Comparison of ENCODE assay signal across 9 cellular contexts in genomic region chr14:104926619-104927431, GRCh38. TPM values are rescaled to one million over a fixed set of nuclear protein-coding genes. Genes with fewer than 3 reads are reported as not detected.
DNase-seq lines count a peak whose midpoint lies in the region; ATAC-seq and TF ChIP-seq lines count a peak whose summit lies in the region.
"Had no signal": no experiment of that assay in that cellular context is flagged by ENCODE, and none has a peak within 500 bp of the region (broad histone marks: within the 10 kb centered on the region; RNA-seq: fewer than 3 reads in every experiment).

No MANE protein-coding gene starts in this region.

- POLR2A ChIA-PET in activated CD4-positive, alpha-beta T cell treated with anti-CD3 and anti-CD28 coated beads, Interleukin-2, amount 10 ng/mL, durations not matched to agents 7 days and 5 days (lab: Charles Lee) = no interaction called here

- peaks cover 3% of the 10 kb centered on the region for H3K9me3 Mint-ChIP-seq in chondrocyte (ENCODE audit: low read depth)
- H3K9me3 Mint-ChIP-seq in activated CD4-positive, alpha-beta T cell treated with anti-CD3 and anti-CD28 coated beads, Interleukin-2, amount 10 ng/mL, durations not matched to agents 7 days and 5 days = no peaks in the 10 kb centered on the region

- no peaks in the 10 kb centered on the region for H3K27me3 Mint-ChIP-seq in chondrocyte (ENCODE audit: low read depth)
- H3K27me3 Mint-ChIP-seq in activated CD4-positive, alpha-beta T cell treated with anti-CD3 and anti-CD28 coated beads, Interleukin-2, amount 10 ng/mL, durations not matched to agents 7 days and 5 days = peaks cover 2% of the 10 kb centered on the region

- peak; percentile 90 for DNase-seq in chondrocyte (ENCODE audit: low spot score)
- DNase-seq in NCI-H1048 (lab: John Stamatoyannopoulos, UW) = no peak
- DNase-seq in activated CD4-positive, alpha-beta T cell treated with anti-CD3 and anti-CD28 coated beads for 4 hours = no peak
- DNase-seq in activated CD4-positive, alpha-beta T cell treated with anti-CD3 and anti-CD28 coated beads, Interleukin-2, amount 10 ng/mL, durations not matched to agents 7 days and 5 days = no peak
- DNase-seq in cerebellar cortex (ENCODE audit: low spot score) = no peak

- ATAC-seq in GM21390 (IDR thresholded peaks at IDR 0.05; ENCODE audit: unreplicated experiment) = peak; percentile 89
- ATAC-seq in HG03442 (IDR thresholded peaks at IDR 0.05; ENCODE audit: unreplicated experiment) = peak; percentile 73

- TF ChIP-seq CTCF in GM12872 (IDR thresholded peaks at IDR 0.05; ENCODE audit: insufficient read depth, low read depth, low read length) (peak; percentile 29; the same call in 1 of the 3 replicates), chondrocyte (IDR thresholded peaks at IDR 0.05) (peak; percentile 20)

- H3K36me3 Mint-ChIP-seq in chondrocyte (ENCODE audit: low read depth) = no peaks in the 10 kb centered on the region
- no peaks in the 10 kb centered on the region for H3K36me3 Mint-ChIP-seq in activated CD4-positive, alpha-beta T cell treated with anti-CD3 and anti-CD28 coated beads, Interleukin-2, amount 10 ng/mL, durations not matched to agents 7 days and 5 days (ENCODE audit: low read depth)

- H3K4me1 Mint-ChIP-seq in chondrocyte (ENCODE audit: low read depth) = no peaks in the 10 kb centered on the region
- no peaks in the 10 kb centered on the region for H3K4me1 Mint-ChIP-seq in activated CD4-positive, alpha-beta T cell treated with anti-CD3 and anti-CD28 coated beads, Interleukin-2, amount 10 ng/mL, durations not matched to agents 7 days and 5 days

- CTCF ChIA-PET in activated CD4-positive, alpha-beta T cell treated with anti-CD3 and anti-CD28 coated beads, Interleukin-2, amount 10 ng/mL, durations not matched to agents 7 days and 5 days (lab: Charles Lee) = no interaction called here

- H3K27ac Mint-ChIP-seq in chondrocyte (ENCODE audit: unreplicated experiment) = no peak overlapping the region
- H3K27ac Mint-ChIP-seq in activated CD4-positive, alpha-beta T cell treated with anti-CD3 and anti-CD28 coated beads, Interleukin-2, amount 10 ng/mL, durations not matched to agents 7 days and 5 days = no peak overlapping the region

- no peak overlapping the region for H3K4me3 Mint-ChIP-seq in chondrocyte (ENCODE audit: unreplicated experiment)
- no peak overlapping the region for H3K4me3 Mint-ChIP-seq in activated CD4-positive, alpha-beta T cell treated with anti-CD3 and anti-CD28 coated beads, Interleukin-2, amount 10 ng/mL, durations not matched to agents 7 days and 5 days

RNA-seq across cellular contexts. Expression of gene PLD4, which starts 2.1 kb away (rescaled TPM):
- 0.07 to 0.10 TPM in 2 of 3 replicates, not detected in the other for total RNA-seq in chondrocyte
- not detected for total RNA-seq in activated CD4-positive, alpha-beta T cell treated with anti-CD3 and anti-CD28 coated beads, Interleukin-2, amount 10 ng/mL, durations not matched to agents 7 days and 5 days
- total RNA-seq: fibroblast of villous mesenchyme had no signal

RNA-seq across cellular contexts. Expression of gene AHNAK2, which starts 51.3 kb away (rescaled TPM):
- 271 to 361 TPM (median 274 TPM) in 3 replicates for total RNA-seq in chondrocyte
- not detected for total RNA-seq in activated CD4-positive, alpha-beta T cell treated with anti-CD3 and anti-CD28 coated beads, Interleukin-2, amount 10 ng/mL, durations not matched to agents 7 days and 5 days

RNA-seq across cellular contexts. Expression of gene CLBA1, which starts 58.8 kb away (rescaled TPM):
- 6.0 to 6.3 TPM (median 6.3 TPM) in 3 replicates for total RNA-seq in chondrocyte
- total RNA-seq in activated CD4-positive, alpha-beta T cell treated with anti-CD3 and anti-CD28 coated beads, Interleukin-2, amount 10 ng/mL, durations not matched to agents 7 days and 5 days = under 1 TPM; 0.60 to 0.77 TPM

Comparison
In these comparisons a context has a peak if more than half of its experiments do, and no peak if none do; other contexts are left out.
1. RNA of gene AHNAK2, which starts 51.3 kb away (total RNA-seq): 271 to 361 TPM in chondrocyte; not detected in activated CD4-positive, alpha-beta T cell treated with anti-CD3 and anti-CD28 coated beads, Interleukin-2, amount 10 ng/mL, durations not matched to agents 7 days and 5 days; every median in the first group is over 100 times any median in the second.